In the genomic region with DNA sequence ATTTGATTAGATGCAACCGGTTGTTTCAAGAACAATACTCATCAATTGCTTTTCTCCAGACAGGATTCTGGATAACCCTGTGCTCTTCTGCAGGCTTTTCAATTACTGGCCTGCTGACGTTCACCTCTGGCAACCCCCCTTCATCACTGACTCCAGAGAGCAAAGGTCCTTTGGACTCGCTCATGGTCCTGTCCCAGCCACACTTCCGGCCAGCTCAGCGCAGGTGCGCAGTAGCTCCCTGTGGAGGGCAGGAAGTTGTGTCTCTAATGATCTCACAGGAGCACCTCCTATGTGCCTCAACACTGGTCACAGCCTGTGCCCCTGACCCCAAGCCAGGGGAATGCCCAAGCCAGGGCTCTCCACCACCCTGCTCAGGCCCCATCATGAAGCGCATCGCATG, we compare ENCODE assay signal across 32 cellular contexts. TPM values are rescaled to one million over a fixed set of nuclear protein-coding genes. Genes with fewer than 3 reads are reported as not detected.
"Had no signal": no experiment of that assay in that cellular context is flagged by ENCODE, and none has a peak within 500 bp of the region (broad histone marks: within the 10 kb centered on the region; RNA-seq: fewer than 3 reads in every experiment).

No MANE protein-coding gene starts in this region.

- H3K9me3 Mint-ChIP-seq: activated naive CD4-positive, alpha-beta T cell treated with anti-CD3 and anti-CD28 coated beads, Interleukin-2, amount 50 U/mL, for 24 hours; activated T-cell treated with anti-CD3 and anti-CD28 coated beads, Interleukin-2, amount 50 U/mL, for 72 hours; activated T-helper 2 cell treated with anti-CD3 and anti-CD28 coated beads, Interferon-gamma antibody, Interleukin-2, Interleukin-4, amounts not matched to agents 10 μg/mL and 5 μg/mL and 100 μg/mL, durations not matched to agents 14 hours and 24 hours and 36 hours; T-helper 2 cell treated with Interferon-gamma antibody and Interleukin-4, amounts not matched to agents 5 μg/mL and 100 μg/mL, for 36 hours had no signal

- H3K27ac ChIP-seq: adrenal gland, body of pancreas, foreskin keratinocyte, gastrocnemius medialis, WERI-Rb-1 had no signal

- H3K4me3 Mint-ChIP-seq: activated B cell treated with CpG ODN at 0.5 μM for 24 hours; activated CD4-positive, alpha-beta memory T cell treated with anti-CD3 and anti-CD28 coated beads, Interleukin-2, amount 10 ng/mL, durations not matched to agents 7 days and 5 days; activated naive CD4-positive, alpha-beta T cell treated with anti-CD3 and anti-CD28 coated beads for 36 hours; activated naive CD4-positive, alpha-beta T cell treated with anti-CD3 and anti-CD28 coated beads, Interleukin-2, amount 50 U/mL, for 24 hours; activated naive CD8-positive, alpha-beta T cell treated with anti-CD3 and anti-CD28 coated beads for 36 hours; activated naive CD8-positive, alpha-beta T cell treated with anti-CD3 and anti-CD28 coated beads, Interleukin-2, amount 50 U/mL, for 24 hours; activated T-cell treated with anti-CD3 and anti-CD28 coated beads, Interleukin-2, amount 50 U/mL, for 24 hours; activated T-cell treated with anti-CD3 and anti-CD28 coated beads, Interleukin-2, amount 50 U/mL, for 72 hours; effector memory CD8-positive, alpha-beta T cell; T-helper 17 cell; T-helper 2 cell treated with Interferon-gamma antibody and Interleukin-4, amounts not matched to agents 5 μg/mL and 100 μg/mL, for 36 hours had no signal

- H3K27me3 Mint-ChIP-seq: activated CD4-positive, alpha-beta memory T cell treated with anti-CD3 and anti-CD28 coated beads, Interleukin-2, amount 10 ng/mL, durations not matched to agents 7 days and 5 days; activated naive CD4-positive, alpha-beta T cell treated with anti-CD3 and anti-CD28 coated beads, Interleukin-2, amount 50 U/mL, for 24 hours had no signal

- H3K4me3 ChIP-seq: adrenal gland, body of pancreas, esophagus muscularis mucosa, gastrocnemius medialis had no signal

- H3K4me1 ChIP-seq: adrenal gland, body of pancreas, foreskin keratinocyte had no signal

- H3K36me3 Mint-ChIP-seq: activated naive CD4-positive, alpha-beta T cell treated with anti-CD3 and anti-CD28 coated beads, Interleukin-2, amount 50 U/mL, for 24 hours; activated naive CD8-positive, alpha-beta T cell treated with anti-CD3 and anti-CD28 coated beads for 36 hours had no signal

- H3K9me3 ChIP-seq: adrenal gland, body of pancreas, gastrocnemius medialis had no signal

- DNase-seq: activated B cell treated with CpG ODN at 0.5 μM for 24 hours; activated CD4-positive, alpha-beta memory T cell treated with anti-CD3 and anti-CD28 coated beads, Interleukin-2, amount 10 ng/mL, durations not matched to agents 7 days and 5 days; activated CD4-positive, alpha-beta T cell treated with anti-CD3 and anti-CD28 coated beads for 48 hours; activated CD8-positive, alpha-beta memory T cell treated with anti-CD3 and anti-CD28 coated beads, Interleukin-2, amount 50 U/mL, for 48 hours; activated effector memory CD4-positive, alpha-beta T cell treated with anti-CD3 and anti-CD28 coated beads, Interleukin-2, amount 50 U/mL, for 16 hours; activated naive CD4-positive, alpha-beta T cell treated with anti-CD3 and anti-CD28 coated beads for 36 hours; activated naive CD8-positive, alpha-beta T cell treated with anti-CD3 and anti-CD28 coated beads for 36 hours; activated naive CD8-positive, alpha-beta T cell treated with anti-CD3 and anti-CD28 coated beads, Interleukin-2, amount 50 U/mL, for 24 hours; activated T-cell treated with anti-CD3 and anti-CD28 coated beads for 4 hours; activated T-cell treated with anti-CD3 and anti-CD28 coated beads, Interleukin-2, amount 50 U/mL, for 24 hours; activated T-cell treated with anti-CD3 and anti-CD28 coated beads, Interleukin-2, amount 50 U/mL, for 72 hours; adrenal gland; amygdala; aorta; body of pancreas; caudate nucleus; cortex of kidney; dermis blood vessel endothelial cell; effector CD4-positive, alpha-beta T cell; effector memory CD8-positive, alpha-beta T cell; erythroblast; foreskin keratinocyte; gastrocnemius medialis; glutamatergic neuron; T-helper 17 cell; T1000; WERI-Rb-1 had no signal

- H3K36me3 ChIP-seq: adrenal gland, esophagus muscularis mucosa, gastrocnemius medialis, WERI-Rb-1 had no signal

- H3K27ac Mint-ChIP-seq: activated B cell treated with CpG ODN at 0.5 μM for 24 hours; activated CD4-positive, alpha-beta memory T cell treated with anti-CD3 and anti-CD28 coated beads, Interleukin-2, amount 10 ng/mL, durations not matched to agents 7 days and 5 days; activated naive CD4-positive, alpha-beta T cell treated with anti-CD3 and anti-CD28 coated beads for 36 hours; activated naive CD4-positive, alpha-beta T cell treated with anti-CD3 and anti-CD28 coated beads, Interleukin-2, amount 50 U/mL, for 24 hours; activated naive CD8-positive, alpha-beta T cell treated with anti-CD3 and anti-CD28 coated beads for 36 hours; activated naive CD8-positive, alpha-beta T cell treated with anti-CD3 and anti-CD28 coated beads, Interleukin-2, amount 50 U/mL, for 24 hours; activated T-cell treated with anti-CD3 and anti-CD28 coated beads, Interleukin-2, amount 50 U/mL, for 72 hours; activated T-helper 2 cell treated with anti-CD3 and anti-CD28 coated beads, Interferon-gamma antibody, Interleukin-2, Interleukin-4, amounts not matched to agents 10 μg/mL and 5 μg/mL and 100 μg/mL, durations not matched to agents 14 hours and 24 hours and 36 hours; effector memory CD8-positive, alpha-beta T cell; T-helper 17 cell; T-helper 2 cell treated with Interferon-gamma antibody and Interleukin-4, amounts not matched to agents 5 μg/mL and 100 μg/mL, for 36 hours had no signal

- H3K4me1 Mint-ChIP-seq: activated naive CD4-positive, alpha-beta T cell treated with anti-CD3 and anti-CD28 coated beads, Interleukin-2, amount 50 U/mL, for 24 hours; T-helper 17 cell had no signal

- H3K27me3 ChIP-seq: adrenal gland, body of pancreas, foreskin keratinocyte, gastrocnemius medialis had no signal

- ATAC-seq: activated CD4-positive, CD25-positive, alpha-beta regulatory T cell treated with anti-CD3 and anti-CD28 coated beads, Interleukin-2, amount 50 U/mL, for 24 hours; activated naive CD8-positive, alpha-beta T cell treated with anti-CD3 and anti-CD28 coated beads, Interleukin-2, amount 50 U/mL, for 24 hours; body of pancreas; effector memory CD8-positive, alpha-beta T cell; foreskin keratinocyte; gastrocnemius medialis; T-helper 17 cell had no signal

RNA-seq across cellular contexts. Expression of gene OLFM1, which starts 44.0 kb away (rescaled TPM):
- total RNA-seq: activated B cell treated with CpG ODN at 0.5 μM for 24 hours; activated CD4-positive, alpha-beta memory T cell treated with anti-CD3 and anti-CD28 coated beads, Interleukin-2, amount 10 ng/mL, durations not matched to agents 7 days and 5 days; activated naive CD4-positive, alpha-beta T cell treated with anti-CD3 and anti-CD28 coated beads for 36 hours; activated naive CD8-positive, alpha-beta T cell treated with anti-CD3 and anti-CD28 coated beads for 36 hours; T-helper 17 cell had no signal
